Comparison of ENCODE assay signal across 20 cellular contexts in the genomic region with DNA sequence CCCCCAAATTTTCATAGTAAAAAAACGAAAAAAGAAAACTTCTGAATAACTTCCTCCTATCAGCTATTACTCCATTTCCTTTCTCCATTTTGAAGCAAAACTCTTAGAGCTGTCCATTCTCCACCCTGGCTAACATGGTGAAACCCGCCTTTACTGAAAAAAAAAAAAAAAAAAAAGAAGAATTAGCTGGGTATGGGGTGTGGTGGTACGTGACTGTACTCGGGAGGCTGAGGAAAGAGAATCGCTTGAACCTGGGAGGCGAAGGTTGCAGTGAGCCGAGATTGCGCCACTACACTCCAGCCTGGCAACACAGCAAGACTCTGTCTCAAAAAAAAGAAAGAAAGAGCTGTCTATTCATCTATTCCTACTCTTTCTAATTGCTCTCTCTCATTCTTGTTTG. TPM values are rescaled to one million over a fixed set of nuclear protein-coding genes. Genes with fewer than 3 reads are reported as not detected.
"Had no signal": no experiment of that assay in that cellular context is flagged by ENCODE, and none has a peak within 500 bp of the region (broad histone marks: within the 10 kb centered on the region; RNA-seq: fewer than 3 reads in every experiment).

No MANE protein-coding gene starts in this region.

- H3K27ac Mint-ChIP-seq: activated naive CD4-positive, alpha-beta T cell treated with anti-CD3 and anti-CD28 coated beads, Interleukin-2, amount 50 U/mL, for 24 hours; stimulated activated memory B cell treated with anti-CD40 and anti-IgM and Interleukin-4, amounts not matched to agents 10 μg/mL and 1 μg/mL and 100 μg/mL, for 72 hours had no signal

- H3K4me3 ChIP-seq: body of pancreas, coronary artery, pancreas, transverse colon had no signal

- ATAC-seq: body of pancreas; pancreas; stimulated activated memory B cell treated with anti-CD40 and anti-IgM and Interleukin-4, amounts not matched to agents 10 μg/mL and 1 μg/mL and 100 μg/mL, for 72 hours had no signal

- H3K9me3 Mint-ChIP-seq: activated naive CD4-positive, alpha-beta T cell treated with anti-CD3 and anti-CD28 coated beads, Interleukin-2, amount 50 U/mL, for 24 hours; neural crest cell; stimulated activated memory B cell treated with anti-CD40 and anti-IgM and Interleukin-4, amounts not matched to agents 10 μg/mL and 1 μg/mL and 100 μg/mL, for 72 hours had no signal

- H3K9me3 ChIP-seq: body of pancreas, heart left ventricle, pancreas, transverse colon had no signal

- H3K4me1 ChIP-seq: body of pancreas, pancreas, transverse colon had no signal

- H3K4me1 Mint-ChIP-seq: activated naive CD4-positive, alpha-beta T cell treated with anti-CD3 and anti-CD28 coated beads, Interleukin-2, amount 50 U/mL, for 24 hours; neural crest cell; stimulated activated memory B cell treated with anti-CD40 and anti-IgM and Interleukin-4, amounts not matched to agents 10 μg/mL and 1 μg/mL and 100 μg/mL, for 72 hours had no signal

- DNase-seq: activated CD4-positive, CD25-positive, alpha-beta regulatory T cell; activated effector memory CD4-positive, alpha-beta T cell treated with Interleukin-2 at 50 U/mL for 16 hours; activated T-cell treated with anti-CD3 and anti-CD28 coated beads, Interleukin-2, amount 50 U/mL, for 1 hour; body of pancreas; central memory CD4-positive, alpha-beta T cell; effector CD8-positive, alpha-beta T cell; heart left ventricle; mesendoderm; small intestine; T-helper 2 cell; transverse colon had no signal

- H3K27ac ChIP-seq: body of pancreas, transverse colon had no signal

- H3K27me3 ChIP-seq: body of pancreas, heart left ventricle, pancreas, transverse colon had no signal

- H3K4me3 Mint-ChIP-seq: activated naive CD4-positive, alpha-beta T cell treated with anti-CD3 and anti-CD28 coated beads, Interleukin-2, amount 50 U/mL, for 24 hours; neural crest cell; stimulated activated memory B cell treated with anti-CD40 and anti-IgM and Interleukin-4, amounts not matched to agents 10 μg/mL and 1 μg/mL and 100 μg/mL, for 72 hours had no signal

- H3K27me3 Mint-ChIP-seq: activated naive CD4-positive, alpha-beta T cell treated with anti-CD3 and anti-CD28 coated beads, Interleukin-2, amount 50 U/mL, for 24 hours; stimulated activated memory B cell treated with anti-CD40 and anti-IgM and Interleukin-4, amounts not matched to agents 10 μg/mL and 1 μg/mL and 100 μg/mL, for 72 hours had no signal

RNA-seq across cellular contexts. Expression of gene TEX54, which starts 16.1 kb away (rescaled TPM):
- total RNA-seq: body of pancreas, fibroblast of lung, frontal cortex, heart left ventricle, neural crest cell, pancreas, renal cortical epithelial cell, subcutaneous adipose tissue, transverse colon had no signal
- polyA plus RNA-seq: fibroblast of lung, heart left ventricle, small intestine had no signal
